In genomic region chr18:5197032-5197434, GRCh38 we compare ENCODE assay signal across 8 cellular contexts. TPM values are rescaled to one million over a fixed set of nuclear protein-coding genes. Genes with fewer than 3 reads are reported as not detected.
DNase-seq lines count a peak whose midpoint lies in the region; ATAC-seq, FAIRE-seq and TF ChIP-seq lines count a peak whose summit lies in the region.

A gene with protein sequence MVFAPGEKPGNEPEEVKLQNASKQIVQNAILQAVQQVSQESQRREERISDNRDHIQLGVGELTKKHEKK (minus strand): TSS chr18:5197257. CDS start chr18:5197053, 204 bp downstream.

- H3K4me3 ChIP-seq in K562 = no peak within 1 kb of the TSS
- H3K4me3 ChIP-seq in kidney (ENCODE audit: low read length in 2 of 2) = no peak within 1 kb of the TSS
- H3K4me3 ChIP-seq in thyroid gland (replicated peaks in 1 of 3) = no peak within 1 kb of the TSS
- H3K4me3 ChIP-seq in OCI-LY7 (ENCODE audit: low read depth, low read length, poor library complexity, severe bottlenecking) = no peak within 1 kb of the TSS

- WGBS in K562 (ENCODE audit: insufficient coverage, low coverage, missing lambda C conversion rate) = 2% methylated on average over 21 of the region's 37 CpGs
- 5 to 7% methylated on average over 23 to 31 of the region's 37 CpGs for WGBS in thyroid gland, 2 donors

- peaks cover 5 to 15% of the 10 kb centered on the region in 2 experiments; a peak in 3 of 5 replicates for H3K27me3 ChIP-seq in K562 (ENCODE audit: control insufficient read depth in 2 of 2, insufficient read depth in 2 of 2, low read length in 2 of 2)
- H3K27me3 ChIP-seq in thyroid gland = peaks cover 10% of the 10 kb centered on the region

- H3K9me2 ChIP-seq in OCI-LY7 (ENCODE audit: insufficient read depth, low read length) = no peaks in the 10 kb centered on the region

- H3K9ac ChIP-seq in K562 (ENCODE audit: insufficient read depth in 1 of 2, low read depth in 2 of 2, low read length in 2 of 2) (no peak within 1 kb of the TSS), kidney (ENCODE audit: low read length in 2 of 2) (no peak within 1 kb of the TSS)

- H3K4me2 ChIP-seq in K562 (ENCODE audit: insufficient read depth, low read length) = no peak within 1 kb of the TSS
- no peak within 1 kb of the TSS for H3K4me2 ChIP-seq in OCI-LY7 (ENCODE audit: low read length)

- H3K9me1 ChIP-seq in K562 (ENCODE audit: control insufficient read depth, insufficient read depth, low read length) = no peaks in the 10 kb centered on the region

- no peaks in the 10 kb centered on the region for H3K9me3 ChIP-seq in K562 (replicated peaks; ENCODE audit: control insufficient read depth, insufficient read depth, low read depth, low read length)
- H3K9me3 ChIP-seq in kidney (ENCODE audit: control insufficient read depth in 1 of 2, low read length in 2 of 2) = no peaks in the 10 kb centered on the region
- H3K9me3 ChIP-seq in thyroid gland = no peaks in the 10 kb centered on the region
- no peaks in the 10 kb centered on the region for H3K9me3 ChIP-seq in OCI-LY7 (ENCODE audit: low read length)

- peak; percentile 86 for DNase-seq in GM03348 (ENCODE audit: low spot score)
- DNase-seq in NCI-H2029 treated with DMSO at 0.1 percent for 48 hours (lab: John Stamatoyannopoulos, UW) = peak; percentile 4
- peak; percentile 50 to 71 (median 70) for DNase-seq in K562 (ENCODE audit: extremely low read depth in 1 of 4, low spot score in 3 of 4)
- DNase-seq in kidney = peak; percentile 65
- peak; percentile 7 to 17 for DNase-seq in thyroid gland
- no peak for DNase-seq in OCI-LY7 (ENCODE audit: low spot score)

- no peak within 1 kb of the TSS for H3K27ac ChIP-seq in K562 (ENCODE audit: extremely low read depth, low read depth, low read length)
- H3K27ac ChIP-seq in kidney (ENCODE audit: low read depth in 2 of 2, low read length in 2 of 2) = no peak within 1 kb of the TSS
- no peak within 1 kb of the TSS for H3K27ac ChIP-seq in thyroid gland
- no peak within 1 kb of the TSS for H3K27ac ChIP-seq in OCI-LY7 (ENCODE audit: low read depth, low read length, poor library complexity, severe bottlenecking)

- peaks cover 0 to 5% of the 10 kb centered on the region in 2 experiments; a peak in 1 of 5 replicates for H3K4me1 ChIP-seq in K562 (replicated peaks in 1 of 2; ENCODE audit: control insufficient read depth in 2 of 2, insufficient read depth in 2 of 2, low read length in 2 of 2)
- no peaks in the 10 kb centered on the region for H3K4me1 ChIP-seq in kidney (ENCODE audit: control insufficient read depth in 1 of 2, insufficient read depth in 1 of 2, low read depth in 1 of 2, low read length in 2 of 2)
- H3K4me1 ChIP-seq in thyroid gland = no peaks in the 10 kb centered on the region
- no peaks in the 10 kb centered on the region for H3K4me1 ChIP-seq in OCI-LY7 (ENCODE audit: insufficient read depth, low read length, poor library complexity, severe bottlenecking)

- TF ChIP-seq RAD21 in K562 (CRISPR knock-in tag; conservative IDR thresholded peaks at IDR 0.05 in 1 of 2, IDR thresholded peaks at IDR 0.05 in 1 of 2) = no peak

- no peaks in the 10 kb centered on the region for H3K36me3 ChIP-seq in K562 (ENCODE audit: control insufficient read depth, insufficient read depth, low read length)
- H3K36me3 ChIP-seq in kidney (ENCODE audit: control insufficient read depth in 1 of 2, insufficient read depth in 2 of 2, low read length in 2 of 2) = no peaks in the 10 kb centered on the region
- no peaks in the 10 kb centered on the region for H3K36me3 ChIP-seq in thyroid gland
- no peaks in the 10 kb centered on the region for H3K36me3 ChIP-seq in OCI-LY7 (ENCODE audit: insufficient read depth, low read length)

- in situ Hi-C loops in K562 (cut with MboI) = no loop called here

- POLR2A ChIA-PET in K562 (lab: Yijun Ruan, JAX) = interaction anchor here (0.6 to 0.7 kb wide), 3 partner anchors 19 to 235 kb away, joined by 3 read pairs; no protein-coding TSS in a partner anchor
- POLR2A ChIA-PET in OCI-LY7 (lab: Charles Lee) = interaction anchor here (0.5 kb wide), 1 partner anchor 49 kb away, joined by 3 read pairs; no protein-coding TSS in a partner anchor

- FAIRE-seq in K562 (lab: Jason Lieb, UNC) (no peak), kidney (lab: Jason Lieb, UNC) (no peak)

- no peak for TF ChIP-seq EP300 in K562 (IDR thresholded peaks at IDR 0.05; ENCODE audit: low read length)

- TF ChIP-seq CTCF in K562 (IDR thresholded peaks at IDR 0.05 in 2 of 3, conservative IDR thresholded peaks at IDR 0.05 in 1 of 3; ENCODE audit: insufficient read depth in 2 of 3, low read depth in 1 of 3, low read length in 3 of 3) (no peak), kidney (IDR thresholded peaks at IDR 0.05; ENCODE audit: borderline replicate concordance, extremely low read depth, insufficient read depth) (no peak), thyroid gland (IDR thresholded peaks at IDR 0.05) (no peak), OCI-LY7 (conservative IDR thresholded peaks at IDR 0.05; ENCODE audit: low read length) (no peak)

- CTCF ChIA-PET in K562 (lab: Yijun Ruan, JAX; ENCODE audit: low intra/inter-chr PET ratio) = no interaction called here
- CTCF ChIA-PET in OCI-LY7 (lab: Charles Lee; ENCODE audit: unreplicated experiment) = no interaction called here

- no peak within 1 kb of the TSS for H2AFZ ChIP-seq in K562 (ENCODE audit: low read depth, low read length)
- no peak within 1 kb of the TSS for H2AFZ ChIP-seq in OCI-LY7 (ENCODE audit: low read length)

- BruUV-seq in K562 (replicated peaks; lab: Mats Ljungman, UMichigan) = no TSS peak
- no TSS peak for BruUV-seq in OCI-LY7 (replicated peaks; lab: Mats Ljungman, UMichigan)

- ATAC-seq in K562 (peak; percentile 100), GM18519 (IDR thresholded peaks at IDR 0.05; ENCODE audit: low FRiP score, unreplicated experiment) (no peak), HG02870 (IDR thresholded peaks at IDR 0.05; ENCODE audit: unreplicated experiment) (no peak)

- no peaks in the 10 kb centered on the region for H3K79me2 ChIP-seq in K562 (ENCODE audit: control insufficient read depth, insufficient read depth, low read length)
- no peaks in the 10 kb centered on the region for H3K79me2 ChIP-seq in OCI-LY7 (ENCODE audit: insufficient read depth, low read depth, low read length)

- TF ChIP-seq POLR2A in K562 (conservative IDR thresholded peaks at IDR 0.05) (no peak), thyroid gland (IDR thresholded peaks at IDR 0.05) (no peak)

- no peaks in the 10 kb centered on the region for H4K20me1 ChIP-seq in K562 (replicated peaks; ENCODE audit: control insufficient read depth, insufficient read depth, low read length)
- H4K20me1 ChIP-seq in OCI-LY7 (ENCODE audit: insufficient read depth, low read length) = no peaks in the 10 kb centered on the region

- intact Hi-C loops in K562 (cut with micrococcal nuclease) (no loop called here), kidney (cut with DNase I) (no loop called here), thyroid gland (cut with DNase I) (no loop called here), OCI-LY7 (cut with micrococcal nuclease; ENCODE audit: unreplicated experiment) (no loop called here)

TF ChIP-seq in K562, 482 proteins besides CTCF, POLR2A, EP300 and RAD21 (continues in another document):
- 0 out of 2 replicates have a peak, but pooled peaks have one; percentile 32 for TF ChIP-seq ZNF766 (CRISPR knock-in tag; conservative IDR thresholded peaks at IDR 0.05)
- peak; percentile 98 for TF ChIP-seq REST (CRISPR knock-in tag; IDR thresholded peaks at IDR 0.05; ENCODE audit: low read depth)
- peak; percentile 72 for TF ChIP-seq RB1 (IDR thresholded peaks at IDR 0.05; ENCODE audit: low read depth)

RNA-seq across cellular contexts. Expression of the gene that starts here (rescaled TPM):
- total RNA-seq in K562 (2011; cell fraction: chromatin; rRNA removed; ENCODE audit: low replicate concordance) = not detected in 2 replicates
- total RNA-seq in K562 (2011; cell fraction: nucleolus; rRNA removed) = not detected in 2 replicates
- total RNA-seq in K562 (2011; cell fraction: nucleoplasm; rRNA removed) = not detected in 2 replicates
- total RNA-seq in K562 (2014; rRNA removed) (not detected in 2 replicates), K562 (2014; rRNA removed; fragmentation: Illumina TruSeq; extraction: Trizol) (not detected in 2 replicates), K562 (2015; rRNA removed; fragmentation: Illumina TruSeq; extraction: Trizol) (not detected in 2 replicates), K562 (2021) (not detected in 2 replicates), kidney (not detected), thyroid gland (not detected), OCI-LY7 (2022) (not detected in 2 replicates)
- polyA plus RNA-seq in K562 (2011; rRNA removed) (not detected in 2 replicates), K562 (2014; fragmentation: Illumina TruSeq; extraction: Trizol) (not detected in 2 replicates), K562 (2014; fragmentation: Nextera tagmentation; extraction: Ambion mirVana) (not detected), K562 (2014; rRNA removed) (not detected in 2 replicates), kidney (ENCODE audit: insufficient read depth, low read depth, low replicate concordance) (not detected)
- not detected in 2 replicates for polyA plus RNA-seq in K562 (2011; cell fraction: cytosol; rRNA removed)
- polyA plus RNA-seq in K562 (2011; cell fraction: nucleus; rRNA removed) = not detected in 2 replicates
- not detected in 2 replicates for polyA plus RNA-seq in K562 (2012)
- polyA minus RNA-seq in K562 (2011; rRNA and poly(A)+ RNA removed) = not detected in 2 replicates
- polyA minus RNA-seq in K562 (2011; cell fraction: cytosol; rRNA and poly(A)+ RNA removed) = not detected in 2 replicates
- polyA minus RNA-seq in K562 (2011; cell fraction: nucleus; rRNA and poly(A)+ RNA removed) = not detected in 2 replicates
- total RNA-seq in OCI-LY7 (2014; rRNA removed; shearing (Covaris generic)) = not detected in 2 replicates

Comparison
In these comparisons a context has a peak if more than half of its experiments do, and no peak if none do; other contexts are left out.
1. Peak in DNase-seq and ATAC-seq in K562; RNA of the gene not detected or under 1 TPM.
2. Peak in DNase-seq in kidney; RNA of the gene not detected or under 1 TPM.
3. Peak in DNase-seq in thyroid gland; RNA of the gene not detected or under 1 TPM.